Comparison of ENCODE assay signal across 1 cellular context in the genomic region with DNA sequence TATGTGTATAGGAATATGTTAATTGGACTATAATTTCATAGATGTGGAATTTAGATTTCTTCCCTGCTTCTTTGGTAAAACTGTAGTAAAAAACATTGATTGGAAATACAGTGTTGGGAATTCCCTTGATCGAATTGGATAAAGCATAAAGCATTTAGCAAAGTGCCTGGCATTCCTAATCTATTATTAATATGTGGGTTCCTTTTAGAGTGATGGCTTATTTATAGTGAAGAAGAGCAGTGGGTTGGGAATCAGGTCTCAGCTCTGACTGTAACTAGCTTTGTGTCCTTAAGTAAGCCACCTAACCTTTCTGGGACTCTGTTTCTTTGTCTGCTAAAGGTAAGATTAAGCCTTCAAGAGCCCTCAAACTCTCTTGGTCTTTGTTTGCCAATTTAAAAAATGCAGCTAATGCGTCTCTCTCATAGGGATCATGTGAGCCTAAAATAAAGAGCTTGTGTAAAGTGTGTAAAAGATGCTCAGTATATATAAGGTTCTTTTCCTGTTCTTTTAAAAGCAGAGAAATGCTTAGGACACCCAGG.
TF ChIP-seq lines count a peak whose summit lies in the region.

No MANE protein-coding gene starts in this region.

TF ChIP-seq in GM23338, 12 proteins besides CTCF, POLR2A, EP300 and RAD21 (continued from another document):
- TF ChIP-seq STAT1 (IDR thresholded peaks at IDR 0.05; ENCODE audit: unreplicated experiment) = no peak
- TF ChIP-seq ZNF331 (CRISPR knock-in tag; IDR thresholded peaks at IDR 0.05; ENCODE audit: low read depth) = no peak
- TF ChIP-seq JUNB (IDR thresholded peaks at IDR 0.05; ENCODE audit: unreplicated experiment) = no peak
- TF ChIP-seq EZH2 (IDR thresholded peaks at IDR 0.05; ENCODE audit: low read depth, unreplicated experiment) = no peak
- no peak for TF ChIP-seq CREB1 (CRISPR knock-in tag; IDR thresholded peaks at IDR 0.05; ENCODE audit: low read depth)
- TF ChIP-seq, protein P1, sequence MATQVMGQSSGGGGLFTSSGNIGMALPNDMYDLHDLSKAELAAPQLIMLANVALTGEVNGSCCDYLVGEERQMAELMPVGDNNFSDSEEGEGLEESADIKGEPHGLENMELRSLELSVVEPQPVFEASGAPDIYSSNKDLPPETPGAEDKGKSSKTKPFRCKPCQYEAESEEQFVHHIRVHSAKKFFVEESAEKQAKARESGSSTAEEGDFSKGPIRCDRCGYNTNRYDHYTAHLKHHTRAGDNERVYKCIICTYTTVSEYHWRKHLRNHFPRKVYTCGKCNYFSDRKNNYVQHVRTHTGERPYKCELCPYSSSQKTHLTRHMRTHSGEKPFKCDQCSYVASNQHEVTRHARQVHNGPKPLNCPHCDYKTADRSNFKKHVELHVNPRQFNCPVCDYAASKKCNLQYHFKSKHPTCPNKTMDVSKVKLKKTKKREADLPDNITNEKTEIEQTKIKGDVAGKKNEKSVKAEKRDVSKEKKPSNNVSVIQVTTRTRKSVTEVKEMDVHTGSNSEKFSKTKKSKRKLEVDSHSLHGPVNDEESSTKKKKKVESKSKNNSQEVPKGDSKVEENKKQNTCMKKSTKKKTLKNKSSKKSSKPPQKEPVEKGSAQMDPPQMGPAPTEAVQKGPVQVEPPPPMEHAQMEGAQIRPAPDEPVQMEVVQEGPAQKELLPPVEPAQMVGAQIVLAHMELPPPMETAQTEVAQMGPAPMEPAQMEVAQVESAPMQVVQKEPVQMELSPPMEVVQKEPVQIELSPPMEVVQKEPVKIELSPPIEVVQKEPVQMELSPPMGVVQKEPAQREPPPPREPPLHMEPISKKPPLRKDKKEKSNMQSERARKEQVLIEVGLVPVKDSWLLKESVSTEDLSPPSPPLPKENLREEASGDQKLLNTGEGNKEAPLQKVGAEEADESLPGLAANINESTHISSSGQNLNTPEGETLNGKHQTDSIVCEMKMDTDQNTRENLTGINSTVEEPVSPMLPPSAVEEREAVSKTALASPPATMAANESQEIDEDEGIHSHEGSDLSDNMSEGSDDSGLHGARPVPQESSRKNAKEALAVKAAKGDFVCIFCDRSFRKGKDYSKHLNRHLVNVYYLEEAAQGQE (IDR thresholded peaks at IDR 0.05; ENCODE audit: unreplicated experiment) = no peak
- TF ChIP-seq NANOG (IDR thresholded peaks at IDR 0.05; ENCODE audit: borderline replicate concordance) = no peak
- no peak for TF ChIP-seq EZH2phosphoT487 (IDR thresholded peaks at IDR 0.05; ENCODE audit: unreplicated experiment)
- TF ChIP-seq POLR2AphosphoS5 (IDR thresholded peaks at IDR 0.05; ENCODE audit: low read depth) = no peak
- TF ChIP-seq, protein P2, sequence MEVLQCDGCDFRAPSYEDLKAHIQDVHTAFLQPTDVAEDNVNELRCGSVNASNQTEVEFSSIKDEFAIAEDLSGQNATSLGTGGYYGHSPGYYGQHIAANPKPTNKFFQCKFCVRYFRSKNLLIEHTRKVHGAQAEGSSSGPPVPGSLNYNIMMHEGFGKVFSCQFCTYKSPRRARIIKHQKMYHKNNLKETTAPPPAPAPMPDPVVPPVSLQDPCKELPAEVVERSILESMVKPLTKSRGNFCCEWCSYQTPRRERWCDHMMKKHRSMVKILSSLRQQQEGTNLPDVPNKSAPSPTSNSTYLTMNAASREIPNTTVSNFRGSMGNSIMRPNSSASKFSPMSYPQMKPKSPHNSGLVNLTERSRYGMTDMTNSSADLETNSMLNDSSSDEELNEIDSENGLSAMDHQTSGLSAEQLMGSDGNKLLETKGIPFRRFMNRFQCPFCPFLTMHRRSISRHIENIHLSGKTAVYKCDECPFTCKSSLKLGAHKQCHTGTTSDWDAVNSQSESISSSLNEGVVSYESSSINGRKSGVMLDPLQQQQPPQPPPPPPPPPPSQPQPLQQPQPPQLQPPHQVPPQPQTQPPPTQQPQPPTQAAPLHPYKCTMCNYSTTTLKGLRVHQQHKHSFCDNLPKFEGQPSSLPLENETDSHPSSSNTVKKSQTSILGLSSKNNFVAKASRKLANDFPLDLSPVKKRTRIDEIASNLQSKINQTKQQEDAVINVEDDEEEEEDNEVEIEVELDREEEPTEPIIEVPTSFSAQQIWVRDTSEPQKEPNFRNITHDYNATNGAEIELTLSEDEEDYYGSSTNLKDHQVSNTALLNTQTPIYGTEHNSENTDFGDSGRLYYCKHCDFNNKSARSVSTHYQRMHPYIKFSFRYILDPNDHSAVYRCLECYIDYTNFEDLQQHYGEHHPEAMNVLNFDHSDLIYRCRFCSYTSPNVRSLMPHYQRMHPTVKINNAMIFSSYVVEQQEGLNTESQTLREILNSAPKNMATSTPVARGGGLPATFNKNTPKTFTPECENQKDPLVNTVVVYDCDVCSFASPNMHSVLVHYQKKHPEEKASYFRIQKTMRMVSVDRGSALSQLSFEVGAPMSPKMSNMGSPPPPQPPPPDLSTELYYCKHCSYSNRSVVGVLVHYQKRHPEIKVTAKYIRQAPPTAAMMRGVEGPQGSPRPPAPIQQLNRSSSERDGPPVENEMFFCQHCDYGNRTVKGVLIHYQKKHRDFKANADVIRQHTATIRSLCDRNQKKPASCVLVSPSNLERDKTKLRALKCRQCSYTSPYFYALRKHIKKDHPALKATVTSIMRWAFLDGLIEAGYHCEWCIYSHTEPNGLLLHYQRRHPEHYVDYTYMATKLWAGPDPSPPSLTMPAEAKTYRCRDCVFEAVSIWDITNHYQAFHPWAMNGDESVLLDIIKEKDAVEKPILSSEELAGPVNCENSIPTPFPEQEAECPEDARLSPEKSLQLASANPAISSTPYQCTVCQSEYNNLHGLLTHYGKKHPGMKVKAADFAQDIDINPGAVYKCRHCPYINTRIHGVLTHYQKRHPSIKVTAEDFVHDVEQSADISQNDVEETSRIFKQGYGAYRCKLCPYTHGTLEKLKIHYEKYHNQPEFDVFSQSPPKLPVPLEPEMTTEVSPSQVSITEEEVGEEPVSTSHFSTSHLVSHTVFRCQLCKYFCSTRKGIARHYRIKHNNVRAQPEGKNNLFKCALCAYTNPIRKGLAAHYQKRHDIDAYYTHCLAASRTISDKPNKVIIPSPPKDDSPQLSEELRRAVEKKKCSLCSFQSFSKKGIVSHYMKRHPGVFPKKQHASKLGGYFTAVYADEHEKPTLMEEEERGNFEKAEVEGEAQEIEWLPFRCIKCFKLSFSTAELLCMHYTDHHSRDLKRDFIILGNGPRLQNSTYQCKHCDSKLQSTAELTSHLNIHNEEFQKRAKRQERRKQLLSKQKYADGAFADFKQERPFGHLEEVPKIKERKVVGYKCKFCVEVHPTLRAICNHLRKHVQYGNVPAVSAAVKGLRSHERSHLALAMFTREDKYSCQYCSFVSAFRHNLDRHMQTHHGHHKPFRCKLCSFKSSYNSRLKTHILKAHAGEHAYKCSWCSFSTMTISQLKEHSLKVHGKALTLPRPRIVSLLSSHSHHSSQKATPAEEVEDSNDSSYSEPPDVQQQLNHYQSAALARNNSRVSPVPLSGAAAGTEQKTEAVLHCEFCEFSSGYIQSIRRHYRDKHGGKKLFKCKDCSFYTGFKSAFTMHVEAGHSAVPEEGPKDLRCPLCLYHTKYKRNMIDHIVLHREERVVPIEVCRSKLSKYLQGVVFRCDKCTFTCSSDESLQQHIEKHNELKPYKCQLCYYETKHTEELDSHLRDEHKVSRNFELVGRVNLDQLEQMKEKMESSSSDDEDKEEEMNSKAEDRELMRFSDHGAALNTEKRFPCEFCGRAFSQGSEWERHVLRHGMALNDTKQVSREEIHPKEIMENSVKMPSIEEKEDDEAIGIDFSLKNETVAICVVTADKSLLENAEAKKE (CRISPR knock-in tag; IDR thresholded peaks at IDR 0.05) = no peak
- TF ChIP-seq, protein P3, sequence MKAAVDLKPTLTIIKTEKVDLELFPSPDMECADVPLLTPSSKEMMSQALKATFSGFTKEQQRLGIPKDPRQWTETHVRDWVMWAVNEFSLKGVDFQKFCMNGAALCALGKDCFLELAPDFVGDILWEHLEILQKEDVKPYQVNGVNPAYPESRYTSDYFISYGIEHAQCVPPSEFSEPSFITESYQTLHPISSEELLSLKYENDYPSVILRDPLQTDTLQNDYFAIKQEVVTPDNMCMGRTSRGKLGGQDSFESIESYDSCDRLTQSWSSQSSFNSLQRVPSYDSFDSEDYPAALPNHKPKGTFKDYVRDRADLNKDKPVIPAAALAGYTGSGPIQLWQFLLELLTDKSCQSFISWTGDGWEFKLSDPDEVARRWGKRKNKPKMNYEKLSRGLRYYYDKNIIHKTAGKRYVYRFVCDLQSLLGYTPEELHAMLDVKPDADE (IDR thresholded peaks at IDR 0.05) = no peak
